In the genomic region with DNA sequence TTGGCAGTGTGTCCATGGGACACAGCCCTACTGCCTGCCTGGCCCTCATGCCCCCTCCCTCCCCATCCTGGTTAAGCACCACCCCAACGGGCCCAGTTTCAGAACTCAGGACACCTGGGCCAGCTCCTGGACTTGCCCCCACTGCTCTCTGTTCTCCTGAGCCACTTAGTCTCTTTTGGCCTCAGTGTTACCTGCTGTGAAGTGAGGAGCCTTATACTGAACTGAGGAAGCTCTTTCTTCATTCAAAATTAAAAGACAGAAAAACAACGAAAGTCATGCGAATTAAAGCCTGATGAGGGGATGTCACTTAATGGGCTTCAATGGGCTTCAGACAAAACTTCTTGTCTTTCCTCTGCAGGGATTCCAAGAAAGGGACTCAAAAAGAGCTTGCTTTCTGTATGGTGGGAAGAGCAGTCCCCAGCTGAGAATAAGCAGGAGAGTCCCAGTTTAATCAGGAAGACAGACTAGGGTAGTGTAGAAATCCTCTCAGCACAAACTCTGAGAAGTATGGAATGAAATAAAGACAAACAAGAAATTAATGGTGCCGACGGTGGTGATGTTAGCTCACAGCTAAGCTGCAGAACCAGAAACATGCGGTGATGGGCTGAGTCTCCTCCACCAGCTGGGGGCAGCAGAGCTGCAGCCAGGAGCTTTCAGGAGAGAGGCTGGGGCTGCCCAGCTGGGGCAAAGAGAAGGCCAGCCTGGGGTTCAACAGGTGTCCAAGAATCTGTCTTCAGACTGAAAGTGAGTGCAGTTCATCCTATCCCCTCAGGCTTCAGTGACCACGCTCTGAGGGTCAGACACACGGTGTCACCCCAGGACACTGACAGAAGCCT, we compare ENCODE assay signal across 8 cellular contexts.
DNase-seq lines count a peak whose midpoint lies in the region; ATAC-seq and TF ChIP-seq lines count a peak whose summit lies in the region.

No MANE protein-coding gene starts in this region.

- H3K36me3 Mint-ChIP-seq in activated CD4-positive, alpha-beta T cell treated with anti-CD3 and anti-CD28 coated beads, Interleukin-2, amount 10 ng/mL, durations not matched to agents 7 days and 5 days (ENCODE audit: low read depth) = no peaks in the 10 kb centered on the region

- CTCF ChIA-PET in activated CD4-positive, alpha-beta T cell treated with anti-CD3 and anti-CD28 coated beads, Interleukin-2, amount 10 ng/mL, durations not matched to agents 7 days and 5 days (lab: Charles Lee) = interaction anchor here (0.8 to 4.1 kb wide), 10 partner anchors 8 to 355 kb away, joined by 3 to 13 read pairs (median 4); no protein-coding TSS in a partner anchor

- H3K4me3 ChIP-seq in fibroblast of mammary gland (ENCODE audit: control insufficient read depth, low read depth, low read length) (no peak overlapping the region), retinal pigment epithelial cell (ENCODE audit: low read length) (no peak overlapping the region)

- no peak overlapping the region for H3K4me3 Mint-ChIP-seq in activated CD4-positive, alpha-beta T cell treated with anti-CD3 and anti-CD28 coated beads, Interleukin-2, amount 10 ng/mL, durations not matched to agents 7 days and 5 days

- H3K27ac Mint-ChIP-seq in activated CD4-positive, alpha-beta T cell treated with anti-CD3 and anti-CD28 coated beads, Interleukin-2, amount 10 ng/mL, durations not matched to agents 7 days and 5 days = no peak overlapping the region

- POLR2A ChIA-PET in activated CD4-positive, alpha-beta T cell treated with anti-CD3 and anti-CD28 coated beads, Interleukin-2, amount 10 ng/mL, durations not matched to agents 7 days and 5 days (lab: Charles Lee) = no interaction called here

- ATAC-seq in HG03108 (IDR thresholded peaks at IDR 0.05; ENCODE audit: unreplicated experiment) (peak; percentile 53), GM21515 (IDR thresholded peaks at IDR 0.05; ENCODE audit: unreplicated experiment) (no peak)

- no peaks in the 10 kb centered on the region for H3K9me3 Mint-ChIP-seq in activated CD4-positive, alpha-beta T cell treated with anti-CD3 and anti-CD28 coated beads, Interleukin-2, amount 10 ng/mL, durations not matched to agents 7 days and 5 days

- peaks cover 23% of the 10 kb centered on the region for H3K27me3 Mint-ChIP-seq in activated CD4-positive, alpha-beta T cell treated with anti-CD3 and anti-CD28 coated beads, Interleukin-2, amount 10 ng/mL, durations not matched to agents 7 days and 5 days

- TF ChIP-seq CTCF in fibroblast of mammary gland (conservative IDR thresholded peaks at IDR 0.05; ENCODE audit: control insufficient read depth, insufficient read depth, low read depth, low read length) = peak; percentile 78
- TF ChIP-seq CTCF in retinal pigment epithelial cell (conservative IDR thresholded peaks at IDR 0.05; ENCODE audit: low read depth, low read length) = peak; percentile 86

- no peaks in the 10 kb centered on the region for H3K4me1 Mint-ChIP-seq in activated CD4-positive, alpha-beta T cell treated with anti-CD3 and anti-CD28 coated beads, Interleukin-2, amount 10 ng/mL, durations not matched to agents 7 days and 5 days

- DNase-seq in NCI-H510A treated with DMSO at 0.1 percent for 48 hours (lab: John Stamatoyannopoulos, UW) (peak; percentile 9), NCI-H510A (lab: John Stamatoyannopoulos, UW) (no peak), fibroblast of mammary gland (ENCODE audit: low read depth) (peak; percentile 46), retinal pigment epithelial cell (ENCODE audit: low read depth) (no peak), COLO829 (ENCODE audit: low spot score) (no peak)
- peak; percentile 42 for DNase-seq in activated CD4-positive, alpha-beta T cell treated with anti-CD3 and anti-CD28 coated beads, Interleukin-2, amount 10 ng/mL, durations not matched to agents 7 days and 5 days

Comparison
In these comparisons a context has a peak if more than half of its experiments do, and no peak if none do; other contexts are left out.
1. DNase-seq: peak in NCI-H510A treated with DMSO at 0.1 percent for 48 hours (single experiment), activated CD4-positive, alpha-beta T cell treated with anti-CD3 and anti-CD28 coated beads, Interleukin-2, amount 10 ng/mL, durations not matched to agents 7 days and 5 days (single experiment) and fibroblast of mammary gland (single experiment); none in NCI-H510A (single experiment), retinal pigment epithelial cell (single experiment) and COLO829 (single experiment).